21 cellular contexts compared by ENCODE assay signal in genomic region chr9:15115702-15116639, GRCh38.
DNase-seq lines count a peak whose midpoint lies in the region; TF ChIP-seq lines count a peak whose summit lies in the region.
"Had no signal": no experiment of that assay in that cellular context is flagged by ENCODE, and none has a peak within 500 bp of the region (broad histone marks: within the 10 kb centered on the region; RNA-seq: fewer than 3 reads in every experiment).

No MANE protein-coding gene starts in this region.

- CTCF ChIA-PET in MCF 10A (lab: Yijun Ruan, JAX), result interaction anchor here (0.6 to 3.1 kb wide), 6 partner anchors 11 to 350 kb away, joined by 3 to 19 read pairs (median 4); no protein-coding TSS in a partner anchor

- H3K4me1 Mint-ChIP-seq in nephron (peaks cover 62% of the 10 kb centered on the region), type B pancreatic cell (ENCODE audit: unreplicated experiment) (peaks cover 17% of the 10 kb centered on the region), MCF 10A (ENCODE audit: insufficient read depth, unreplicated experiment) (no peaks in the 10 kb centered on the region)
- H3K4me1 Mint-ChIP-seq: activated CD8-positive, alpha-beta memory T cell treated with anti-CD3 and anti-CD28 coated beads, Interleukin-2, amount 10 ng/mL, durations not matched to agents 7 days and 5 days; CD14-positive monocyte; immature natural killer cell; natural killer cell; stimulated activated effector memory CD8-positive, alpha-beta T cell treated with anti-CD3 and anti-CD28 coated beads, Interleukin-12 subunit alpha, Interleukin-12 subunit beta, amount 100 ng/mL, for 72 hours had no signal

- in situ Hi-C loops in ACHN (cut with HindIII; ENCODE audit: low pct_ligation_motif_present, low pct_unique_long_range_greater_than_20kb, low sequenced_read_pairs), result no loop called here

- H3K9me3 Mint-ChIP-seq in nephron (no peaks in the 10 kb centered on the region), type B pancreatic cell (no peaks in the 10 kb centered on the region), MCF 10A (ENCODE audit: unreplicated experiment) (no peaks in the 10 kb centered on the region)
- H3K9me3 Mint-ChIP-seq: immature natural killer cell; natural killer cell; stimulated activated effector memory CD8-positive, alpha-beta T cell treated with anti-CD3 and anti-CD28 coated beads, Interleukin-12 subunit alpha, Interleukin-12 subunit beta, amount 100 ng/mL, for 72 hours; T-helper 2 cell treated with Interferon-gamma antibody and Interleukin-4, amounts not matched to agents 5 μg/mL and 100 μg/mL, for 36 hours had no signal

- H3K27me3 Mint-ChIP-seq in nephron (ENCODE audit: low read depth) (peaks cover 5% of the 10 kb centered on the region), type B pancreatic cell (no peaks in the 10 kb centered on the region), MCF 10A (ENCODE audit: insufficient read depth, unreplicated experiment) (peaks cover 65% of the 10 kb centered on the region)
- H3K27me3 Mint-ChIP-seq: activated CD4-positive, alpha-beta T cell treated with anti-CD3 and anti-CD28 coated beads for 36 hours had no signal

- BruUV-seq in MCF 10A (replicated peaks; lab: Mats Ljungman, UMichigan), result no TSS peak

- H3K4me3 Mint-ChIP-seq in nephron (peak overlapping the region in 2 of 3 experiments; percentile 6 to 67), type B pancreatic cell (peak overlapping the region; percentile 52), MCF 10A (ENCODE audit: unreplicated experiment) (no peak overlapping the region)
- H3K4me3 Mint-ChIP-seq: activated CD4-positive, alpha-beta T cell treated with anti-CD3 and anti-CD28 coated beads for 36 hours; activated CD8-positive, alpha-beta memory T cell treated with anti-CD3 and anti-CD28 coated beads, Interleukin-2, amount 10 ng/mL, durations not matched to agents 7 days and 5 days; CD14-positive monocyte; immature natural killer cell; natural killer cell; stimulated activated effector memory CD8-positive, alpha-beta T cell treated with anti-CD3 and anti-CD28 coated beads, Interleukin-12 subunit alpha, Interleukin-12 subunit beta, amount 100 ng/mL, for 72 hours; T-helper 2 cell treated with Interferon-gamma antibody and Interleukin-4, amounts not matched to agents 5 μg/mL and 100 μg/mL, for 36 hours had no signal

- H3K27ac Mint-ChIP-seq in nephron (peak overlapping the region; percentile 86 to 89 (median 88)), type B pancreatic cell (no peak overlapping the region), MCF 10A (ENCODE audit: low read depth, unreplicated experiment) (no peak overlapping the region)
- H3K27ac Mint-ChIP-seq: activated CD4-positive, alpha-beta T cell treated with anti-CD3 and anti-CD28 coated beads for 36 hours; activated CD8-positive, alpha-beta memory T cell treated with anti-CD3 and anti-CD28 coated beads, Interleukin-2, amount 10 ng/mL, durations not matched to agents 7 days and 5 days; CD14-positive monocyte; immature natural killer cell; natural killer cell; stimulated activated effector memory CD8-positive, alpha-beta T cell treated with anti-CD3 and anti-CD28 coated beads, Interleukin-12 subunit alpha, Interleukin-12 subunit beta, amount 100 ng/mL, for 72 hours; T-helper 2 cell treated with Interferon-gamma antibody and Interleukin-4, amounts not matched to agents 5 μg/mL and 100 μg/mL, for 36 hours had no signal

- POLR2A ChIA-PET in MCF 10A (lab: Yijun Ruan, JAX), result no interaction called here

- TF ChIP-seq CTCF in coronary artery (IDR thresholded peaks at IDR 0.05), result no peak
- TF ChIP-seq CTCF in nephron (IDR thresholded peaks at IDR 0.05; ENCODE audit: unreplicated experiment in 3 of 3), result no peak
- no peak for TF ChIP-seq CTCF in type B pancreatic cell (conservative IDR thresholded peaks at IDR 0.05)
- no peak for TF ChIP-seq CTCF in MCF 10A (IDR thresholded peaks at IDR 0.05; ENCODE audit: unreplicated experiment)

- no peak overlapping the region for H3K27ac ChIP-seq in coronary artery
- H3K27ac ChIP-seq: adrenal gland, lower lobe of right lung, thyroid gland had no signal

- intact Hi-C loops in MCF 10A (cut with micrococcal nuclease), result no loop called here

- H3K36me3 Mint-ChIP-seq in nephron (ENCODE audit: low read depth) (no peaks in the 10 kb centered on the region), type B pancreatic cell (no peaks in the 10 kb centered on the region), MCF 10A (ENCODE audit: insufficient read depth, unreplicated experiment) (no peaks in the 10 kb centered on the region)
- H3K36me3 Mint-ChIP-seq: activated CD8-positive, alpha-beta memory T cell treated with anti-CD3 and anti-CD28 coated beads, Interleukin-2, amount 10 ng/mL, durations not matched to agents 7 days and 5 days; CD14-positive monocyte; immature natural killer cell; natural killer cell; stimulated activated effector memory CD8-positive, alpha-beta T cell treated with anti-CD3 and anti-CD28 coated beads, Interleukin-12 subunit alpha, Interleukin-12 subunit beta, amount 100 ng/mL, for 72 hours had no signal

- H3K4me3 ChIP-seq in coronary artery, result peak overlapping the region; percentile 6
- H3K4me3 ChIP-seq: adrenal gland, lower lobe of right lung, thyroid gland had no signal

- DNase-seq in NCI-H510A treated with DMSO at 0.1 percent for 48 hours (lab: John Stamatoyannopoulos, UW) (peak; percentile 2), NCI-H510A (lab: John Stamatoyannopoulos, UW) (no peak), coronary artery (ENCODE audit: low spot score) (no peak), type B pancreatic cell (ENCODE audit: extremely low spot score, unreplicated experiment) (no peak), NCI-H2081 (lab: John Stamatoyannopoulos, UW) (no peak), MCF 10A (ENCODE audit: unreplicated experiment) (no peak), ACHN (no peak)
- DNase-seq: activated CD4-positive, alpha-beta T cell treated with anti-CD3 and anti-CD28 coated beads for 36 hours; activated CD8-positive, alpha-beta memory T cell treated with anti-CD3 and anti-CD28 coated beads, Interleukin-2, amount 10 ng/mL, durations not matched to agents 7 days and 5 days; activated effector memory CD4-positive, alpha-beta T cell treated with anti-CD3 and anti-CD28 coated beads, Interleukin-2, amount 50 U/mL, for 16 hours; adrenal gland; immature natural killer cell; lower lobe of right lung; natural killer cell; NCI-H1436 treated with DMSO at 0.1 percent for 48 hours; stimulated activated CD4-positive, alpha-beta T cell treated with anti-CD3 and anti-CD28 coated beads, Interleukin-15, amount 100 ng/mL, for 24 hours; thyroid gland had no signal

Comparison
In these comparisons a context has a peak if more than half of its experiments do, and no peak if none do; other contexts are left out.
1. H3K27ac Mint-ChIP-seq: peak in nephron (3 of 3); none in type B pancreatic cell (single experiment) and MCF 10A (single experiment).